In genomic region chr19:16040642-16041041, GRCh38 we compare ENCODE assay signal across 15 cellular contexts. TPM values are rescaled to one million over a fixed set of nuclear protein-coding genes. Genes with fewer than 3 reads are reported as not detected.
A peak's percentile ranks its signal among the peaks of the same experiment; 100 is the strongest.
DNase-seq lines count a peak whose midpoint lies in the region; TF ChIP-seq lines count a peak whose summit lies in the region.
"Had no signal": no experiment of that assay in that cellular context is flagged by ENCODE, and none has a peak within 500 bp of the region (broad histone marks: within the 10 kb centered on the region; RNA-seq: fewer than 3 reads in every experiment).

No MANE protein-coding gene starts in this region.

- POLR2A ChIA-PET in activated CD4-positive, alpha-beta memory T cell treated with anti-CD3 and anti-CD28 coated beads, Interleukin-2, amount 10 ng/mL, durations not matched to agents 7 days and 5 days (lab: Charles Lee), result interaction anchor here (1.4 to 4.4 kb wide), 4 partner anchors 55 to 144 kb away, joined by 3 to 15 read pairs (median 5); partner anchors contain the start of genes FAM32A and RAB8A

- H3K4me3 Mint-ChIP-seq in activated naive CD4-positive, alpha-beta T cell treated with anti-CD3 and anti-CD28 coated beads, Interleukin-2, amount 10 ng/mL, durations not matched to agents 7 days and 5 days, result no peak overlapping the region
- H3K4me3 Mint-ChIP-seq in activated CD4-positive, alpha-beta memory T cell treated with anti-CD3 and anti-CD28 coated beads, Interleukin-2, amount 10 ng/mL, durations not matched to agents 7 days and 5 days, result no peak overlapping the region

- no peak overlapping the region for H3K9ac ChIP-seq in colonic mucosa (ENCODE audit: low read depth in 2 of 2, low read length in 2 of 2)

- TF ChIP-seq EP300 in transverse colon (IDR thresholded peaks at IDR 0.05; ENCODE audit: low read depth), result no peak

- peaks cover 24% of the 10 kb centered on the region for H3K27me3 Mint-ChIP-seq in activated naive CD4-positive, alpha-beta T cell treated with anti-CD3 and anti-CD28 coated beads, Interleukin-2, amount 10 ng/mL, durations not matched to agents 7 days and 5 days
- H3K27me3 Mint-ChIP-seq in activated CD4-positive, alpha-beta memory T cell treated with anti-CD3 and anti-CD28 coated beads, Interleukin-2, amount 10 ng/mL, durations not matched to agents 7 days and 5 days, result peaks cover 5% of the 10 kb centered on the region

- peaks cover 17% of the 10 kb centered on the region for H3K4me1 Mint-ChIP-seq in activated naive CD4-positive, alpha-beta T cell treated with anti-CD3 and anti-CD28 coated beads, Interleukin-2, amount 10 ng/mL, durations not matched to agents 7 days and 5 days
- H3K4me1 Mint-ChIP-seq in activated CD4-positive, alpha-beta memory T cell treated with anti-CD3 and anti-CD28 coated beads, Interleukin-2, amount 10 ng/mL, durations not matched to agents 7 days and 5 days, result peaks cover 19% of the 10 kb centered on the region

- peak overlapping the region; percentile 4 for H3K27ac Mint-ChIP-seq in activated naive CD4-positive, alpha-beta T cell treated with anti-CD3 and anti-CD28 coated beads, Interleukin-2, amount 10 ng/mL, durations not matched to agents 7 days and 5 days
- peak overlapping the region; percentile 4 for H3K27ac Mint-ChIP-seq in activated CD4-positive, alpha-beta memory T cell treated with anti-CD3 and anti-CD28 coated beads, Interleukin-2, amount 10 ng/mL, durations not matched to agents 7 days and 5 days

- intact Hi-C loops in colonic mucosa (cut with DNase I), result loop anchor here (2.0 kb wide), 1 partner anchor 142 kb away; no protein-coding TSS in a partner anchor
- intact Hi-C loops in transverse colon (cut with DNase I; ENCODE audit: low total_unique reads), result loop anchor here (5.0 kb wide), 2 partner anchors 77 to 142 kb away; no protein-coding TSS in a partner anchor
- intact Hi-C loops in ascending aorta (cut with DNase I), result loop anchor here (1.0 to 2.0 kb wide), 4 partner anchors 26 to 204 kb away; partner anchors contain the start of gene RAB8A

- no peak overlapping the region for H3K27ac ChIP-seq in colonic mucosa
- H3K27ac ChIP-seq in transverse colon, result peak overlapping the region in 1 of 4 donors; percentile 35
- H3K27ac ChIP-seq in ascending aorta, result no peak overlapping the region
- H3K27ac ChIP-seq: left lung, PC-9 had no signal

- CTCF ChIA-PET in activated naive CD4-positive, alpha-beta T cell treated with anti-CD3 and anti-CD28 coated beads, Interleukin-2, amount 10 ng/mL, durations not matched to agents 7 days and 5 days (lab: Charles Lee), result interaction anchor here (0.6 to 3.2 kb wide), 13 partner anchors 13 to 376 kb away, joined by 3 to 38 read pairs (median 7); partner anchors contain the start of genes FAM32A, RAB8A and TPM4
- CTCF ChIA-PET in activated CD4-positive, alpha-beta memory T cell treated with anti-CD3 and anti-CD28 coated beads, Interleukin-2, amount 10 ng/mL, durations not matched to agents 7 days and 5 days (lab: Charles Lee), result interaction anchor here (0.7 to 3.7 kb wide), 22 partner anchors 14 to 411 kb away, joined by 3 to 31 read pairs (median 4); partner anchors contain the start of genes FAM32A and RAB8A

- no peak for DNase-seq in activated naive CD4-positive, alpha-beta T cell treated with anti-CD3 and anti-CD28 coated beads, Interleukin-2, amount 10 ng/mL, durations not matched to agents 7 days and 5 days
- no peak for DNase-seq in activated naive CD4-positive, alpha-beta T cell (lab: John Stamatoyannopoulos, UW)
- no peak for DNase-seq in activated CD4-positive, alpha-beta memory T cell treated with anti-CD3 and anti-CD28 coated beads, Interleukin-2, amount 10 ng/mL, durations not matched to agents 7 days and 5 days
- DNase-seq in iris pigment epithelial cell (ENCODE audit: low read depth), result peak; percentile 28
- peak; percentile 25 for DNase-seq in stromal cell of bone marrow (ENCODE audit: low read depth)
- no peak for DNase-seq in colonic mucosa
- DNase-seq in transverse colon, result no peak
- no peak for DNase-seq in ascending aorta (ENCODE audit: low spot score in 2 of 2)
- DNase-seq: left lung; naive B cell; NCI-H1930; NCI-H526 treated with DMSO at 0.1 percent for 48 hours; PC-9; stimulated activated CD4-positive, alpha-beta T cell treated with anti-CD3 and anti-CD28 coated beads, Interleukin-1b, Interleukin-23, amount 100 ng/mL, for 48 hours had no signal

- TF ChIP-seq CTCF in colonic mucosa (IDR thresholded peaks at IDR 0.05) (no peak), transverse colon (IDR thresholded peaks at IDR 0.05) (no peak), ascending aorta (IDR thresholded peaks at IDR 0.05) (no peak)

- H3K9me3 ChIP-seq in colonic mucosa, result no peaks in the 10 kb centered on the region
- H3K9me3 ChIP-seq in transverse colon, result no peaks in the 10 kb centered on the region
- no peaks in the 10 kb centered on the region for H3K9me3 ChIP-seq in ascending aorta
- H3K9me3 ChIP-seq: left lung, thoracic aorta had no signal

- WGBS in transverse colon (ENCODE audit: low coverage in 1 of 2), 2 donors, result 33 to 42% methylated on average over 5 to 6 of the region's 6 CpGs

- in situ Hi-C loops in transverse colon (cut with MboI; ENCODE audit: low pct_ligation_motif_present in 1 of 4, low pct_unique_long_range_greater_than_20kb in 1 of 4, low sequenced_read_pairs in 3 of 4), result loop anchor here in 3 of 4 donors (5.0 to 10.0 kb wide), 3 partner anchors 134 to 144 kb away; partner anchors contain the start of genes CIB3 (in 1 of the 3) and FAM32A (in 1 of the 3)

- no peak for TF ChIP-seq POLR2A in transverse colon (IDR thresholded peaks at IDR 0.05)

- no peaks in the 10 kb centered on the region for H3K36me3 ChIP-seq in colonic mucosa
- no peaks in the 10 kb centered on the region for H3K36me3 ChIP-seq in transverse colon
- H3K36me3 ChIP-seq in ascending aorta, result no peaks in the 10 kb centered on the region
- H3K36me3 ChIP-seq: left lung, thoracic aorta had no signal

- H3K36me3 Mint-ChIP-seq in activated naive CD4-positive, alpha-beta T cell treated with anti-CD3 and anti-CD28 coated beads, Interleukin-2, amount 10 ng/mL, durations not matched to agents 7 days and 5 days, result no peaks in the 10 kb centered on the region
- H3K36me3 Mint-ChIP-seq in activated CD4-positive, alpha-beta memory T cell treated with anti-CD3 and anti-CD28 coated beads, Interleukin-2, amount 10 ng/mL, durations not matched to agents 7 days and 5 days (ENCODE audit: low read depth), result no peaks in the 10 kb centered on the region
- H3K36me3 Mint-ChIP-seq: naive B cell had no signal

- H3K4me3 ChIP-seq in colonic mucosa, result no peak overlapping the region
- no peak overlapping the region for H3K4me3 ChIP-seq in transverse colon
- no peak overlapping the region for H3K4me3 ChIP-seq in ascending aorta
- H3K4me3 ChIP-seq: left lung, PC-9 had no signal

- H3K4me1 ChIP-seq in colonic mucosa (peaks cover 5% of the 10 kb centered on the region), transverse colon (peaks cover 0 to 15% (median 3%) of the 10 kb centered on the region in 4 donors), ascending aorta (peaks cover 3 to 12% of the 10 kb centered on the region in 2 donors)

- H3K27me3 ChIP-seq in colonic mucosa (no peaks in the 10 kb centered on the region), transverse colon (no peaks in the 10 kb centered on the region), ascending aorta (no peaks in the 10 kb centered on the region)
- H3K27me3 ChIP-seq: left lung had no signal

- no peaks in the 10 kb centered on the region for H3K9me3 Mint-ChIP-seq in activated naive CD4-positive, alpha-beta T cell treated with anti-CD3 and anti-CD28 coated beads, Interleukin-2, amount 10 ng/mL, durations not matched to agents 7 days and 5 days
- H3K9me3 Mint-ChIP-seq in activated CD4-positive, alpha-beta memory T cell treated with anti-CD3 and anti-CD28 coated beads, Interleukin-2, amount 10 ng/mL, durations not matched to agents 7 days and 5 days, result no peaks in the 10 kb centered on the region
- H3K9me3 Mint-ChIP-seq: naive B cell had no signal

RNA-seq across cellular contexts. Expression of gene TPM4, which starts 35.7 kb away (rescaled TPM):
- 100 to 1,000 TPM; 592 to 611 TPM for total RNA-seq in activated CD4-positive, alpha-beta memory T cell treated with anti-CD3 and anti-CD28 coated beads, Interleukin-2, amount 10 ng/mL, durations not matched to agents 7 days and 5 days
- total RNA-seq in colonic mucosa (100 to 1,000 TPM; 261 to 388 TPM), transverse colon (100 to 1,000 TPM; 228 to 491 (median 288) TPM), ascending aorta (619 TPM)

Comparison
In these comparisons a context has a peak if more than half of its experiments do, and no peak if none do; other contexts are left out.
1. DNase-seq: peak in iris pigment epithelial cell (single experiment) and stromal cell of bone marrow (single experiment); none in activated naive CD4-positive, alpha-beta T cell treated with anti-CD3 and anti-CD28 coated beads, Interleukin-2, amount 10 ng/mL, durations not matched to agents 7 days and 5 days (single experiment), activated naive CD4-positive, alpha-beta T cell (0 of 4), activated CD4-positive, alpha-beta memory T cell treated with anti-CD3 and anti-CD28 coated beads, Interleukin-2, amount 10 ng/mL, durations not matched to agents 7 days and 5 days (single experiment), colonic mucosa (single experiment), transverse colon (single experiment) and ascending aorta (0 of 2).